Comparison of ENCODE assay signal across 2 cellular contexts in the genomic region with DNA sequence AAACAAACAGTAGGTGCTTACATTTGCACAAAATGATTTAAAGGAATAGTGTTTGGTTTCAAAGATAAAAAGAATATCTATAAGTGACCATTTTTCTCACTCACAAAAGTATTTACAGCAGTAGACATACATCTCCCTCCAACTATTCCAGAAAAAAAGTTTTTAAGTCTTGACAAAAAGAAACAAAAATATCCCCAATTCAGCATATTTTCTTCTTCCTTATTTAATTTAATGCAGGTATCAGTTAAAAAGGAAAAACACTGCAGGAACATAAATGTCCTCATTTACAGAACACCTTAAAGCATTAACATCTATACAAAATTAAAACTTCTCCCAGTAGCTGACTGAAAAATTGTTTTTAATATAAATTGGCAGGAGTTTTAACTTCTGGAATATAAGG.
TF ChIP-seq lines count a peak whose summit lies in the region.

No MANE protein-coding gene starts in this region.

TF ChIP-seq in A549, 52 proteins besides CTCF, POLR2A, EP300 and RAD21:
- TF ChIP-seq FOSB (CRISPR knock-in tag; IDR thresholded peaks at IDR 0.05) (no peak), JUNB (IDR thresholded peaks at IDR 0.05) (no peak), RCOR1 (IDR thresholded peaks at IDR 0.05; ENCODE audit: low read depth, low read length) (no peak), HEYL (CRISPR knock-in tag; IDR thresholded peaks at IDR 0.05) (no peak), MAFK (IDR thresholded peaks at IDR 0.05; ENCODE audit: partially characterized antibody) (peak; percentile 52)
- TF ChIP-seq, protein P1, sequence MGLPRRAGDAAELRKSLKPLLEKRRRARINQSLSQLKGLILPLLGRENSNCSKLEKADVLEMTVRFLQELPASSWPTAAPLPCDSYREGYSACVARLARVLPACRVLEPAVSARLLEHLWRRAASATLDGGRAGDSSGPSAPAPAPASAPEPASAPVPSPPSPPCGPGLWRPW (IDR thresholded peaks at IDR 0.05): no peak
TF ChIP-seq in A549: peak in this region for 1.

TF ChIP-seq in IMR-90, 13 proteins besides CTCF, POLR2A, EP300 and RAD21:
- TF ChIP-seq RFX5 (IDR thresholded peaks at IDR 0.05; ENCODE audit: low read depth, low read length) (no peak), NFE2L2 (IDR thresholded peaks at IDR 0.05; ENCODE audit: low read depth, low read length) (no peak), SMC3 (IDR thresholded peaks at IDR 0.05; ENCODE audit: low read depth, low read length) (no peak), MAZ (IDR thresholded peaks at IDR 0.05; ENCODE audit: borderline replicate concordance, low read depth, low read length) (no peak), MXI1 (IDR thresholded peaks at IDR 0.05; ENCODE audit: borderline replicate concordance, low read depth, low read length) (no peak), MAFK (IDR thresholded peaks at IDR 0.05; ENCODE audit: low read depth, low read length) (0 out of 2 replicates have a peak, but pooled peaks have one; percentile 20), BHLHE40 (IDR thresholded peaks at IDR 0.05; ENCODE audit: low read depth, low read length) (no peak), RCOR1 (IDR thresholded peaks at IDR 0.05; ENCODE audit: insufficient replicate concordance, low read length) (no peak), USF2 (IDR thresholded peaks at IDR 0.05; ENCODE audit: low read depth, low read length) (no peak)
TF ChIP-seq in IMR-90: peak in this region for 1.
